In genomic region chr9:5274770-5275169, GRCh38 we compare ENCODE assay signal across 25 cellular contexts. TPM values are rescaled to one million over a fixed set of nuclear protein-coding genes. Genes with fewer than 3 reads are reported as not detected.
DNase-seq lines count a peak whose midpoint lies in the region; ATAC-seq, FAIRE-seq and TF ChIP-seq lines count a peak whose summit lies in the region.
"Had no signal": no experiment of that assay in that cellular context is flagged by ENCODE, and none has a peak within 500 bp of the region (broad histone marks: within the 10 kb centered on the region; RNA-seq: fewer than 3 reads in every experiment).

No MANE protein-coding gene starts in this region.

- SMC1A ChIA-PET in GM12878 (lab: Charles Lee; ENCODE audit: uncharacterized antibody, unreplicated experiment), result interaction anchor here (1.1 to 2.5 kb wide), 5 partner anchors 11 to 346 kb away, joined by 3 to 6 read pairs (median 4); no protein-coding TSS in a partner anchor

- no peaks in the 10 kb centered on the region for H3K27me3 ChIP-seq in GM12878 (replicated peaks in 1 of 2; ENCODE audit: control insufficient read depth in 2 of 2, insufficient read depth in 2 of 2, low read length in 1 of 2)

- H3K9me3 ChIP-seq in GM12878 (replicated peaks; ENCODE audit: control insufficient read depth, insufficient read depth, low read length), result peaks cover 2% of the 10 kb centered on the region; the same call in 1 of the 3 replicates

- in situ Hi-C loops in GM12878 (cut with MboI), result no loop called here

- TF ChIP-seq EP300 in GM12878 (IDR thresholded peaks at IDR 0.05; ENCODE audit: borderline replicate concordance in 1 of 2, control insufficient read depth in 1 of 2, low read depth in 2 of 2, low read length in 2 of 2), result 0 out of 4 replicates have a peak, but pooled peaks of 1 of the 2 experiments have one; percentile 42

- no peaks in the 10 kb centered on the region for H4K20me1 ChIP-seq in GM12878 (ENCODE audit: control insufficient read depth, insufficient read depth)

- no peak overlapping the region for H3K4me2 ChIP-seq in GM12878 (ENCODE audit: control insufficient read depth, insufficient read depth)

- ATAC-seq in GM19351 (IDR thresholded peaks at IDR 0.05; ENCODE audit: unreplicated experiment) (peak; percentile 76), HG02852 (IDR thresholded peaks at IDR 0.05; ENCODE audit: unreplicated experiment) (peak; percentile 53), GM12878 (peak; percentile 81), Right ventricle myocardium superior (ENCODE audit: poor library complexity) (no peak)
- ATAC-seq: K562, PC-3 had no signal

- POLR2A ChIA-PET in GM12878 (lab: Charles Lee), result no interaction called here

- no peak for DNase-seq in GM12891 (ENCODE audit: insufficient read length, low spot score)
- DNase-seq in GM12878 (ENCODE audit: low read depth, low spot score), result peak; percentile 19
- no peak for DNase-seq in Right ventricle myocardium superior
- DNase-seq in RPMI8226, result no peak
- DNase-seq in NCI-H2029 (lab: John Stamatoyannopoulos, UW), result no peak
- DNase-seq: AML-193; DMS 273 treated with DMSO at 0.1 percent for 48 hours; GF-D8; NCI-H1417 treated with DMSO at 0.1 percent for 48 hours; NCI-H1930; NCI-H2171 treated with DMSO at 0.1 percent for 48 hours; NCI-H446 treated with DMSO at 0.1 percent for 48 hours; NK-92 treated with Interleukin-12 subunit alpha and Interleukin-12 subunit beta, amount 100 ng/mL, for 24 hours; PC-3; SW 1271 had no signal

- no peak for TF ChIP-seq CTCF in GM12878 (IDR thresholded peaks at IDR 0.05 in 2 of 3, conservative IDR thresholded peaks at IDR 0.05 in 1 of 3; ENCODE audit: control insufficient read depth in 2 of 3, extremely low read depth in 1 of 3, insufficient read depth in 1 of 3, low read depth in 3 of 3, low read length in 3 of 3)

- peaks cover 2% of the 10 kb centered on the region; the same call in 1 of the 2 replicates for H3K4me1 ChIP-seq in GM12878 (ENCODE audit: control insufficient read depth, insufficient read depth, low read length)

- H3K79me2 ChIP-seq in GM12878 (ENCODE audit: control insufficient read depth, insufficient read depth, low read length), result no peaks in the 10 kb centered on the region

- TF ChIP-seq POLR2A in GM12891 (IDR thresholded peaks at IDR 0.05; ENCODE audit: low read depth, low read length), result no peak
- TF ChIP-seq POLR2A in GM12878 (IDR thresholded peaks at IDR 0.05; ENCODE audit: low read depth, low read length), result no peak

- no peak for TF ChIP-seq RAD21 in GM12878 (IDR thresholded peaks at IDR 0.05; ENCODE audit: insufficient read depth, low read depth, low read length)

- RAD21 ChIA-PET in GM12878 (lab: Charles Lee; ENCODE audit: unreplicated experiment), result interaction anchor here (0.8 to 1.6 kb wide), 2 partner anchors 168 to 701 kb away, joined by 3 to 5 read pairs; no protein-coding TSS in a partner anchor

- FAIRE-seq in GM12891 (lab: Jason Lieb, UNC) (peak; percentile 31), GM12878 (lab: Jason Lieb, UNC) (no peak)
- FAIRE-seq: H54, K562, TTC549 had no signal

- H3K27ac ChIP-seq in GM12878 (ENCODE audit: control insufficient read depth, insufficient read depth), result no peak overlapping the region

- H3K36me3 ChIP-seq in GM12878 (ENCODE audit: control insufficient read depth in 2 of 2, insufficient read depth in 2 of 2, low read length in 1 of 2), result no peaks in the 10 kb centered on the region

- no peak overlapping the region for H3K9ac ChIP-seq in GM12878 (ENCODE audit: control insufficient read depth, insufficient read depth, low read length)

- intact Hi-C loops in GM12878 (cut with micrococcal nuclease; ENCODE audit: unreplicated experiment) (no loop called here), Right ventricle myocardium superior (cut with DNase I) (no loop called here)

- no peak overlapping the region for H3K4me3 ChIP-seq in GM12878
- H3K4me3 ChIP-seq: K562 had no signal

- WGBS in GM12878 (ENCODE audit: insufficient coverage, insufficient replicate concordance, low lambda C conversion rate, missing lambda C conversion rate), result 79% methylated on average over 2 of the region's 2 CpGs

- BruUV-seq in GM12878 (replicated peaks; lab: Mats Ljungman, UMichigan), result no TSS peak

- CTCF ChIA-PET in GM12878 (lab: Yijun Ruan, JAX), result interaction anchor here (0.5 to 1.5 kb wide), 5 partner anchors 11 to 282 kb away, joined by 3 to 4 read pairs (median 3); no protein-coding TSS in a partner anchor

- no peak overlapping the region; the same call in 1 of the 2 replicates for H2AFZ ChIP-seq in GM12878 (ENCODE audit: control insufficient read depth, low read depth, low read length)

TF ChIP-seq in GM12891, 5 proteins besides CTCF, POLR2A, EP300 and RAD21:
- TF ChIP-seq POLR2AphosphoS5 (IDR thresholded peaks at IDR 0.05; ENCODE audit: low read depth, low read length) (no peak), SPI1 (IDR thresholded peaks at IDR 0.05; ENCODE audit: low read depth, low read length) (no peak), TAF1 (IDR thresholded peaks at IDR 0.05; ENCODE audit: low read depth, low read length) (no peak), POU2F2 (IDR thresholded peaks at IDR 0.05; ENCODE audit: low read depth, low read length) (no peak), PAX5 (IDR thresholded peaks at IDR 0.05; ENCODE audit: insufficient read depth, low read length, severe bottlenecking) (no peak)

TF ChIP-seq in GM12878, 131 proteins besides CTCF, POLR2A, EP300 and RAD21 (continues in another document):
- peak; percentile 33; the same call in 1 of the 2 replicates for TF ChIP-seq JUNB (IDR thresholded peaks at IDR 0.05)
- peak; percentile 69 for TF ChIP-seq IKZF1 (conservative IDR thresholded peaks at IDR 0.05)
- peak; percentile 84 for TF ChIP-seq RUNX3 (IDR thresholded peaks at IDR 0.05; ENCODE audit: low read length)
- no peak for TF ChIP-seq RELA (IDR thresholded peaks at IDR 0.05; ENCODE audit: borderline replicate concordance, partially characterized antibody)
- peak; percentile 54 for TF ChIP-seq ATF7 (IDR thresholded peaks at IDR 0.05; ENCODE audit: low read depth)
- peak; percentile 48 for TF ChIP-seq SKIL (IDR thresholded peaks at IDR 0.05; ENCODE audit: low read depth, poor library complexity, severe bottlenecking)

RNA-seq across cellular contexts. Expression of gene RLN2, which starts 29.7 kb away (rescaled TPM):
- polyA plus RNA-seq in GM12891 (2012; ENCODE audit: low read depth, missing spikeins), result 4.1 TPM
- 0.88 and 2.2 TPM in 2 replicates for total RNA-seq in GM12878 (2013; cell fraction: nucleolus; rRNA removed)
- total RNA-seq in GM12878 (2014; rRNA removed) (5.8 and 6.0 TPM in 2 replicates), GM12878 (2014; rRNA removed; fragmentation: Illumina TruSeq; extraction: Trizol) (5.9 and 7.1 TPM in 2 replicates), GM12878 (2021) (3.3 and 3.9 TPM in 2 replicates), Right ventricle myocardium superior (not detected)
- polyA plus RNA-seq in GM12878 (2011; ENCODE audit: low read depth), result 1.4 TPM
- polyA plus RNA-seq in GM12878 (2011; rRNA removed) (5.3 and 6.1 TPM in 2 replicates), GM12878 (2014; fragmentation: Illumina TruSeq; extraction: Trizol) (4.4 and 6.6 TPM in 2 replicates), GM12878 (2014; fragmentation: Nextera tagmentation; extraction: Ambion mirVana) (10 to 100 TPM; 15.0 to 15.7 TPM), GM12878 (2014; rRNA removed) (4.7 and 5.4 TPM in 2 replicates), GM12878 (2016; fragmentation: Nextera tagmentation; extraction: Ambion mirVana) (1 to 10 TPM; 6.1 to 8.3 TPM)
- 1.4 and 1.9 TPM in 2 replicates for polyA plus RNA-seq in GM12878 (2011; cell fraction: cytosol; rRNA removed)
- polyA plus RNA-seq in GM12878 (2011; cell fraction: nucleus; rRNA removed), result 0.84 and 0.97 TPM in 2 replicates
- 2.8 and 2.9 TPM in 2 replicates for polyA plus RNA-seq in GM12878 (2012)
- polyA minus RNA-seq in GM12878 (2011; rRNA and poly(A)+ RNA removed), result 0.41 and 0.88 TPM in 2 replicates
- polyA minus RNA-seq in GM12878 (2011; cell fraction: cytosol; rRNA and poly(A)+ RNA removed), result not detected in 2 replicates
- 0.60 and 0.67 TPM in 2 replicates for polyA minus RNA-seq in GM12878 (2011; cell fraction: nucleus; rRNA and poly(A)+ RNA removed)
- total RNA-seq: A673, Daoy, K562, PC-3, SK-MEL-5 had no signal
- polyA plus RNA-seq: CD14-positive monocyte had no signal

RNA-seq across cellular contexts. Expression of gene INSL4, which starts 43.6 kb away (rescaled TPM):
- polyA plus RNA-seq in GM12891 (2012; ENCODE audit: low read depth, missing spikeins), result not detected
- total RNA-seq in GM12878 (2013; cell fraction: nucleolus; rRNA removed), result 0.24 TPM in 1 of 2 replicates, not detected in the other
- total RNA-seq in GM12878 (2014; rRNA removed) (not detected in 2 replicates), GM12878 (2014; rRNA removed; fragmentation: Illumina TruSeq; extraction: Trizol) (not detected in 2 replicates), GM12878 (2021) (not detected in 2 replicates), Right ventricle myocardium superior (not detected)
- polyA plus RNA-seq in GM12878 (2011; ENCODE audit: low read depth), result not detected
- polyA plus RNA-seq in GM12878 (2011; rRNA removed) (not detected in 2 replicates), GM12878 (2014; fragmentation: Illumina TruSeq; extraction: Trizol) (0.03 TPM in 1 of 2 replicates, not detected in the other), GM12878 (2014; fragmentation: Nextera tagmentation; extraction: Ambion mirVana) (not detected), GM12878 (2014; rRNA removed) (not detected in 2 replicates), GM12878 (2016; fragmentation: Nextera tagmentation; extraction: Ambion mirVana) (not detected)
- polyA plus RNA-seq in GM12878 (2011; cell fraction: cytosol; rRNA removed), result not detected in 2 replicates
- not detected in 2 replicates for polyA plus RNA-seq in GM12878 (2011; cell fraction: nucleus; rRNA removed)
- not detected in 2 replicates for polyA plus RNA-seq in GM12878 (2012)
- not detected in 2 replicates for polyA minus RNA-seq in GM12878 (2011; rRNA and poly(A)+ RNA removed)
- not detected in 2 replicates for polyA minus RNA-seq in GM12878 (2011; cell fraction: cytosol; rRNA and poly(A)+ RNA removed)
- not detected in 2 replicates for polyA minus RNA-seq in GM12878 (2011; cell fraction: nucleus; rRNA and poly(A)+ RNA removed)
- total RNA-seq: A673; Daoy; K562; PC-3; T-helper 2 cell treated with Interferon-gamma antibody and Interleukin-4, amounts not matched to agents 100 ng/mL and 5 ng/mL, for 36 hours had no signal
- polyA plus RNA-seq: CD14-positive monocyte, K562 had no signal
